Comparison of ENCODE assay signal across 8 cellular contexts in the genomic region with DNA sequence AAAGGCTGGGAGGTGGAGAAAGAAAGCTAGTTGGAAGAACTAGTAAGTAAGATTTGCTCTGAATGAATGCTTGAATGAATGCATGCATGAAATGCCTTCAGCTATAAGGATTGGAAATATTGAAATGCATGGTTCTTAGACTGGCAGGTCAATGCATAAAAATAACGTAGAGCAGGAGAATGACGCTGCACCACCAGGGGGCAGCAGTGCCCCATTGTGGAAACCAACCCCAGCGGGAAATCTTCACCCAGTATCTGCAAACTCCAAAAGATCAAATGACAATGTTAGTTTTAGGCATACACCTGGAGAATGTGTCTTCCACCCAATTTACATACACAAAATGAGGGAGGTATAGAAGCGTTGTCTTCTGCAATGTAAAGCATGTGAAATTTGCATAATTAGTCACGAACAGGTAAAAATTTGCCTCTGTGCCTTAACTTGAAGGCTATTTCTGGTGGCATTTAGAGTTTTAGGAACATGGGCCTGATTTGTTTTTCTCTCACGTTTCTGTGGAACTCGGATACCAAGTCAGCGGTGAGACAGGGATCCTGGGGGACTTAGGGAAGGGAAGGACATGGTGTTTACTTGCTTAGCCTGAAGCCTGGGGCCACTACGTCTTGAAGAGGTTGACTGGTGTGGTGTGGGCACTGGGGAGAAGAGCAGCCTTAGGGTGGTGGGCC.
A peak's percentile ranks its signal among the peaks of the same experiment; 100 is the strongest.
DNase-seq lines count a peak whose midpoint lies in the region; ATAC-seq and TF ChIP-seq lines count a peak whose summit lies in the region.

No MANE protein-coding gene starts in this region.

- H3K9ac ChIP-seq in colonic mucosa (ENCODE audit: low read depth in 2 of 2, low read length in 2 of 2) = no peak overlapping the region

- H3K27me3 ChIP-seq in AG04450 (ENCODE audit: control insufficient read depth, insufficient read depth, low read length) (no peaks in the 10 kb centered on the region), colonic mucosa (no peaks in the 10 kb centered on the region)

- no peak overlapping the region for H3K27ac ChIP-seq in AG04450 (ENCODE audit: low read depth, low read length)
- H3K27ac ChIP-seq in colonic mucosa = no peak overlapping the region

- H3K4me1 ChIP-seq in colonic mucosa = no peaks in the 10 kb centered on the region

- H3K9me3 ChIP-seq in AG04450 (ENCODE audit: control insufficient read depth, insufficient read depth, low read length) (no peaks in the 10 kb centered on the region), colonic mucosa (no peaks in the 10 kb centered on the region)

- peak; percentile 42 for DNase-seq in AG04450 (ENCODE audit: low read depth, low spot score)
- DNase-seq in NCI-H226 = peak; percentile 3
- DNase-seq in activated CD4-positive, alpha-beta T cell treated with anti-CD3 and anti-CD28 coated beads for 4 hours = peak; percentile 63 to 78
- peak; percentile 70 for DNase-seq in colonic mucosa
- peak; percentile 61 to 67 for DNase-seq in lung microvascular endothelial cell (ENCODE audit: low read depth in 2 of 2)
- DNase-seq in stimulated activated CD8-positive, alpha-beta memory T cell treated with anti-CD3 and anti-CD28 coated beads, Interleukin-2, amount 100 ng/mL, for 48 hours (ENCODE audit: low read depth in 2 of 2) = peak; percentile 62 to 64

- CTCF ChIA-PET in AG04450 (lab: Charles Lee) = interaction anchor here (0.6 to 11.6 kb wide), 47 partner anchors 9 to 854 kb away, joined by 3 to 258 read pairs (median 4); a partner anchor contains a TSS

- H3K4me3 ChIP-seq in AG04450 (ENCODE audit: low read depth, low read length) (no peak overlapping the region), colonic mucosa (no peak overlapping the region)

- POLR2A ChIA-PET in AG04450 (lab: Yijun Ruan, JAX) = interaction anchor here (0.6 kb wide), 1 partner anchor 33 kb away, joined by 3 read pairs; no protein-coding TSS in a partner anchor

- H3K36me3 ChIP-seq in colonic mucosa = no peaks in the 10 kb centered on the region

- ATAC-seq in GM18508 (IDR thresholded peaks at IDR 0.05; ENCODE audit: insufficient read depth, unreplicated experiment) (peak; percentile 74), HG03196 (IDR thresholded peaks at IDR 0.05; ENCODE audit: unreplicated experiment) (peak; percentile 59)

- peak; percentile 98 for TF ChIP-seq CTCF in AG04450 (IDR thresholded peaks at IDR 0.05; ENCODE audit: low read depth, low read length)
- TF ChIP-seq CTCF in colonic mucosa (IDR thresholded peaks at IDR 0.05) = peak; percentile 97

- intact Hi-C loops in colonic mucosa (cut with DNase I) = loop anchor here (2.0 to 10.0 kb wide), 2 partner anchors 177 to 727 kb away; a partner anchor contains a TSS

Comparison
In these comparisons a context has a peak if more than half of its experiments do, and no peak if none do; other contexts are left out.
1. DNase-seq: peak in every context shown above with its lines; median percentile 70 in activated CD4-positive, alpha-beta T cell treated with anti-CD3 and anti-CD28 coated beads for 4 hours; 70 in colonic mucosa; 64 in lung microvascular endothelial cell; 63 in stimulated activated CD8-positive, alpha-beta memory T cell treated with anti-CD3 and anti-CD28 coated beads, Interleukin-2, amount 100 ng/mL, for 48 hours; 42 in AG04450; 3 in NCI-H226.